In genomic region chr6:77829736-77830135, GRCh38 we compare ENCODE assay signal across 28 cellular contexts.
A peak's percentile ranks its signal among the peaks of the same experiment; 100 is the strongest.
DNase-seq lines count a peak whose midpoint lies in the region; ATAC-seq, FAIRE-seq and TF ChIP-seq lines count a peak whose summit lies in the region.
"Had no signal": no experiment of that assay in that cellular context is flagged by ENCODE, and none has a peak within 500 bp of the region (broad histone marks: within the 10 kb centered on the region; RNA-seq: fewer than 3 reads in every experiment).

No MANE protein-coding gene starts in this region.

- no peaks in the 10 kb centered on the region for H3K9me2 ChIP-seq in Karpas-422 (replicated peaks; ENCODE audit: insufficient read depth, low read length)

- TF ChIP-seq RAD21 in HepG2 (CRISPR knock-in tag; IDR thresholded peaks at IDR 0.05): no peak

- H3K9me3 ChIP-seq in HepG2 (ENCODE audit: low read length) (no peaks in the 10 kb centered on the region), right lobe of liver (no peaks in the 10 kb centered on the region), T-helper 17 cell (ENCODE audit: control insufficient read depth, low read length, poor library complexity, severe bottlenecking) (no peaks in the 10 kb centered on the region), endothelial cell of umbilical vein (replicated peaks; ENCODE audit: control insufficient read depth, insufficient read depth, low read length) (no peaks in the 10 kb centered on the region), Karpas-422 (ENCODE audit: low read length) (peaks cover 21% of the 10 kb centered on the region)
- H3K9me3 ChIP-seq: BE2C, BLaER1 had no signal

- CTCF ChIA-PET in HepG2 (lab: Yijun Ruan, JAX; ENCODE audit: low intra/inter-chr PET ratio, low total read pairs): no interaction called here
- CTCF ChIA-PET in endothelial cell of umbilical vein (lab: Charles Lee): interaction anchor here (1.1 to 1.7 kb wide), 2 partner anchors 10 to 981 kb away, joined by 3 to 5 read pairs; no protein-coding TSS in a partner anchor

- TF ChIP-seq EP300 in HepG2 (IDR thresholded peaks at IDR 0.05; ENCODE audit: low read depth in 2 of 2, low read length in 2 of 2) (no peak), HepG2 (CRISPR knock-in tag; IDR thresholded peaks at IDR 0.05; ENCODE audit: borderline replicate concordance) (no peak)

- H3K36me3 ChIP-seq in HepG2 (replicated peaks in 1 of 2; ENCODE audit: control insufficient read depth in 1 of 2, insufficient read depth in 2 of 2, low read length in 2 of 2): no peaks in the 10 kb centered on the region
- no peaks in the 10 kb centered on the region for H3K36me3 ChIP-seq in right lobe of liver
- no peaks in the 10 kb centered on the region for H3K36me3 ChIP-seq in endothelial cell of umbilical vein (ENCODE audit: control insufficient read depth in 2 of 2, extremely low read depth in 1 of 2, insufficient read depth in 2 of 2, low read length in 2 of 2)
- no peaks in the 10 kb centered on the region for H3K36me3 ChIP-seq in Karpas-422 (ENCODE audit: insufficient read depth, low read length)
- H3K36me3 ChIP-seq: BE2C, BLaER1 had no signal

- no peak for DNase-seq in HepG2 (ENCODE audit: low spot score)
- DNase-seq in right lobe of liver: no peak
- DNase-seq in T-helper 17 cell: no peak
- DNase-seq in endothelial cell of umbilical vein (ENCODE audit: low read depth, low spot score): no peak
- no peak for DNase-seq in Karpas-422
- no peak for DNase-seq in cerebellar nuclear complex (lab: John Stamatoyannopoulos, UW)
- DNase-seq: ACHN; BE2C; C1 segment of cervical spinal cord; CD4-positive, alpha-beta memory T cell; CD4-positive, CD25-positive, alpha-beta regulatory T cell; CD8-positive, alpha-beta memory T cell; COR-L47; DMS 273 treated with DMSO at 0.1 percent for 48 hours; DMS153; DMS53; DMS79; DND-41; EL; GDM1 had no signal

- H2AFZ ChIP-seq in HepG2 (ENCODE audit: low read length): no peak overlapping the region
- no peak overlapping the region for H2AFZ ChIP-seq in endothelial cell of umbilical vein (ENCODE audit: low read depth, low read length)
- no peak overlapping the region for H2AFZ ChIP-seq in Karpas-422 (ENCODE audit: low read length)

- no peaks in the 10 kb centered on the region for H3K79me2 ChIP-seq in HepG2 (ENCODE audit: insufficient read depth, low read length)
- H3K79me2 ChIP-seq in endothelial cell of umbilical vein (ENCODE audit: control insufficient read depth, insufficient read depth, low read length): no peaks in the 10 kb centered on the region
- no peaks in the 10 kb centered on the region for H3K79me2 ChIP-seq in Karpas-422 (ENCODE audit: low read length)

- H3K4me3 Mint-ChIP-seq in T-helper 17 cell: peak overlapping the region; percentile 1
- H3K4me3 Mint-ChIP-seq: CD14-positive monocyte; CD4-positive, alpha-beta memory T cell; CD4-positive, CD25-positive, alpha-beta regulatory T cell; CD8-positive, alpha-beta memory T cell had no signal

- H3K27ac ChIP-seq in HepG2 (ENCODE audit: extremely low read length, insufficient read depth, low read length): no peak overlapping the region
- H3K27ac ChIP-seq in right lobe of liver: no peak overlapping the region
- H3K27ac ChIP-seq in endothelial cell of umbilical vein (ENCODE audit: insufficient read depth, low read depth, low read length): no peak overlapping the region
- no peak overlapping the region for H3K27ac ChIP-seq in Karpas-422 (ENCODE audit: low read length)
- H3K27ac ChIP-seq: 22Rv1, BLaER1 had no signal

- no peak for FAIRE-seq in HepG2 (lab: Jason Lieb, UNC)
- FAIRE-seq in endothelial cell of umbilical vein (lab: Jason Lieb, UNC): peak; percentile 31
- FAIRE-seq: GM12878, GM12892, GM18507, GM19239 had no signal

- H4K20me1 ChIP-seq in HepG2 (ENCODE audit: insufficient read depth, low read length) (no peaks in the 10 kb centered on the region), endothelial cell of umbilical vein (replicated peaks; ENCODE audit: control insufficient read depth, extremely low read depth, insufficient read depth, low read length) (no peaks in the 10 kb centered on the region), Karpas-422 (ENCODE audit: insufficient read depth, low read depth, low read length) (no peaks in the 10 kb centered on the region)
- H4K20me1 ChIP-seq: BLaER1 had no signal

- POLR2A ChIA-PET in HepG2 (lab: Yijun Ruan, JAX) (no interaction called here), endothelial cell of umbilical vein (lab: Charles Lee) (no interaction called here)

- no peaks in the 10 kb centered on the region for H3K4me1 Mint-ChIP-seq in T-helper 17 cell
- H3K4me1 Mint-ChIP-seq: CD14-positive monocyte; CD4-positive, alpha-beta memory T cell; CD4-positive, CD25-positive, alpha-beta regulatory T cell; CD8-positive, alpha-beta memory T cell had no signal

- H3K27me3 ChIP-seq in HepG2 (ENCODE audit: control insufficient read depth in 1 of 2, insufficient read depth in 2 of 2, low read length in 2 of 2): no peaks in the 10 kb centered on the region
- no peaks in the 10 kb centered on the region for H3K27me3 ChIP-seq in right lobe of liver
- H3K27me3 ChIP-seq in endothelial cell of umbilical vein (ENCODE audit: control insufficient read depth in 2 of 2, insufficient read depth in 2 of 2, low read length in 2 of 2): no peaks in the 10 kb centered on the region
- H3K27me3 ChIP-seq in Karpas-422 (ENCODE audit: low read length): no peaks in the 10 kb centered on the region
- H3K27me3 ChIP-seq: BE2C, BLaER1 had no signal

- TF ChIP-seq POLR2A in HepG2 (IDR thresholded peaks at IDR 0.05; ENCODE audit: insufficient read depth in 1 of 2, low read depth in 2 of 2, low read length in 2 of 2) (no peak), right lobe of liver (IDR thresholded peaks at IDR 0.05) (no peak), endothelial cell of umbilical vein (IDR thresholded peaks at IDR 0.05; ENCODE audit: low read depth, low read length) (no peak)

- peaks cover 7% of the 10 kb centered on the region; the same call in 1 of the 2 replicates for H3K4me1 ChIP-seq in HepG2 (ENCODE audit: insufficient read depth, low read length)
- H3K4me1 ChIP-seq in right lobe of liver: no peaks in the 10 kb centered on the region
- H3K4me1 ChIP-seq in endothelial cell of umbilical vein (ENCODE audit: control insufficient read depth, extremely low read depth, insufficient read depth, low read length): no peaks in the 10 kb centered on the region
- H3K4me1 ChIP-seq in Karpas-422 (ENCODE audit: low read length): no peaks in the 10 kb centered on the region
- H3K4me1 ChIP-seq: BE2C, BLaER1 had no signal

- no peak for TF ChIP-seq CTCF in HepG2 (CRISPR knock-in tag; IDR thresholded peaks at IDR 0.05)
- TF ChIP-seq CTCF in right lobe of liver (IDR thresholded peaks at IDR 0.05): no peak
- no peak for TF ChIP-seq CTCF in endothelial cell of umbilical vein (IDR thresholded peaks at IDR 0.05; ENCODE audit: extremely low read depth in 1 of 2, insufficient read depth in 1 of 2, low read depth in 1 of 2, low read length in 2 of 2)

- H3K9ac ChIP-seq in HepG2 (ENCODE audit: insufficient read depth, low read depth, low read length) (no peak overlapping the region), endothelial cell of umbilical vein (replicated peaks; ENCODE audit: extremely low read depth, insufficient read depth, low read length) (no peak overlapping the region), Karpas-422 (ENCODE audit: low read length) (no peak overlapping the region)
- H3K9ac ChIP-seq: BLaER1 had no signal

- H3K4me2 ChIP-seq in HepG2 (ENCODE audit: low read depth, low read length): no peak overlapping the region
- H3K4me2 ChIP-seq in endothelial cell of umbilical vein (ENCODE audit: insufficient read depth, low read length): no peak overlapping the region
- no peak overlapping the region for H3K4me2 ChIP-seq in Karpas-422 (ENCODE audit: low read depth, low read length, poor library complexity, severe bottlenecking)
- H3K4me2 ChIP-seq: BLaER1 had no signal

- dilution Hi-C loops in endothelial cell of umbilical vein (cut with MboI; ENCODE audit: extremely low pct_ligation_motif_present, low sequenced_read_pairs): no loop called here

- H3K9me1 ChIP-seq in endothelial cell of umbilical vein (replicated peaks; ENCODE audit: control insufficient read depth, extremely low read depth, insufficient read depth, low read length): no peaks in the 10 kb centered on the region

- no TSS peak for BruUV-seq in HepG2 (replicated peaks; lab: Mats Ljungman, UMichigan)
- BruUV-seq in endothelial cell of umbilical vein (replicated peaks; lab: Mats Ljungman, UMichigan): no TSS peak

- intact Hi-C loops in HepG2 (cut with micrococcal nuclease; ENCODE audit: unreplicated experiment) (no loop called here), right lobe of liver (cut with DNase I) (no loop called here), endothelial cell of umbilical vein (cut with micrococcal nuclease) (no loop called here)

- in situ Hi-C loops in HepG2 (cut with HindIII; ENCODE audit: extremely low pct_ligation_motif_present, low pct_unique_long_range_greater_than_20kb): no loop called here

- no peak overlapping the region for H3K27ac Mint-ChIP-seq in T-helper 17 cell
- H3K27ac Mint-ChIP-seq: CD14-positive monocyte; CD4-positive, CD25-positive, alpha-beta regulatory T cell; CD8-positive, alpha-beta memory T cell had no signal

- no peaks in the 10 kb centered on the region for H3K27me3 Mint-ChIP-seq in T-helper 17 cell
- H3K27me3 Mint-ChIP-seq: CD4-positive, alpha-beta memory T cell; CD4-positive, CD25-positive, alpha-beta regulatory T cell; CD8-positive, alpha-beta memory T cell had no signal

- H3K4me3 ChIP-seq in HepG2 (replicated peaks in 1 of 3; ENCODE audit: insufficient read depth in 1 of 3, low read depth in 2 of 3, low read length in 3 of 3) (no peak overlapping the region), right lobe of liver (no peak overlapping the region), endothelial cell of umbilical vein (replicated peaks in 1 of 3; ENCODE audit: insufficient read depth in 1 of 3, low read depth in 1 of 3, low read length in 3 of 3) (no peak overlapping the region), Karpas-422 (ENCODE audit: low read length) (no peak overlapping the region)
- H3K4me3 ChIP-seq: BLaER1, GM12878 had no signal

- no peak for ATAC-seq in HepG2
- no peak for ATAC-seq in right lobe of liver
- ATAC-seq in T-helper 17 cell: no peak
- ATAC-seq in HG02870 (IDR thresholded peaks at IDR 0.05; ENCODE audit: unreplicated experiment): no peak

- H3K36me3 Mint-ChIP-seq in T-helper 17 cell (ENCODE audit: low read depth): no peaks in the 10 kb centered on the region
- H3K36me3 Mint-ChIP-seq: CD14-positive monocyte; CD4-positive, alpha-beta memory T cell; CD4-positive, CD25-positive, alpha-beta regulatory T cell; CD8-positive, alpha-beta memory T cell had no signal

TF ChIP-seq in HepG2, 621 proteins besides CTCF, POLR2A, EP300 and RAD21 (continues in another document):
- TF ChIP-seq KDM5B (CRISPR knock-in tag; IDR thresholded peaks at IDR 0.05; ENCODE audit: borderline replicate concordance): no peak

TF ChIP-seq in endothelial cell of umbilical vein, 7 proteins besides CTCF, POLR2A, EP300 and RAD21:
- no peak for TF ChIP-seq MYC (IDR thresholded peaks at IDR 0.05; ENCODE audit: low read depth, low read length)
- no peak for TF ChIP-seq JUN (IDR thresholded peaks at IDR 0.05; ENCODE audit: borderline replicate concordance, insufficient read depth, insufficient read length, low read depth)
- TF ChIP-seq POLR2AphosphoS5 (IDR thresholded peaks at IDR 0.05; ENCODE audit: insufficient read depth, low read depth, low read length): no peak
